8 cellular contexts compared by ENCODE assay signal in the genomic region with DNA sequence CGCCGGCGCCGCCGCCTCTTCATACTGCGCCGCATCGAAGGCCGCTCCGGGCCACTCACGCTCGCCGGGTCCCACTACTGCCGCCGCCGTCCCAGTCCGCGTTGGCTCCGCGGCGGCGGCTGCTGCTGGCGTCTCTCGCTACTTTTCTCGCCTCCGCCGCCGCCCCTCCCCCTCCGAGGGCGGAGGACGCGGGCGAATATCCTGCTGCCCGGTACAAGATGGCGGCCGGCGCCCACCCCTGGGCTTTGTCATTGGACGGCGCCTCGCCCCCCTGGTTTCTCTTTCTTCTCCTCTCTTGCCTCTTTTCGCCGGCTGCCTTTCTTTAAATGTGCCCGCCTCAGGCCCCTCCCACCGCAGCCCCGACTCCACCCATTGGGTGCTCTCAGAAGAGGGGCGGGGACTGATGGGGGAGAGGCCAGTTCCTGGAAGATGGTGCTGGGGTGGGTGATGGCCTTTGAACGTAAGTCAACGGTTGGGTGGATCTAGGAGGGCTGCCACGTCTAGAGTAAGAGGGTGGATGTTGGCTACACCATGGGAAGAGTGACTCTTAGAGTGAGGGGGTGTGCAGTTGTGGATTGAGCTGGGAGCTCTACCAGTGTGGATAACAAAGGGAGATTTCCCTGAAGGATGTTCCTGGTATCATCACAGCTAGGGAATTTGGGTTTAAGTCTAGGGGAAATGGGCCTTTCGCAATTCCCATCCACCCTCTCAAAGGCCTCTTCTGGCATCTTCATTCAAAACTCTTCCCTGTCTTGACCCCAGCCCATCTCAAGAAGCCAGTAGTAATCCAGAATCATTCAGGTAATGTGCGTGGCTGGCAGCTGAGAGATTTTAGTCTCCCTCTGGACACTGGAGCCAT. TPM values are rescaled to one million over a fixed set of nuclear protein-coding genes. Genes with fewer than 3 reads are reported as not detected.
DNase-seq lines count a peak whose midpoint lies in the region; ATAC-seq and TF ChIP-seq lines count a peak whose summit lies in the region.

A gene (minus strand): TSS at position 297 of the 859 bp plus-strand sequence. CDS start 262 bp downstream, at position 35.

- H3K27ac ChIP-seq in right atrium auricular region, result peak within 1 kb of the TSS; percentile 92 to 96
- H3K27ac ChIP-seq in vagina, result peak within 1 kb of the TSS; percentile 98

- H3K4me3 ChIP-seq in right atrium auricular region, result peak within 1 kb of the TSS; percentile 86 to 88
- peak within 1 kb of the TSS; percentile 75 to 92 for H3K4me3 ChIP-seq in vagina

- peak; percentile 91 for DNase-seq in GM13976 (ENCODE audit: low spot score)
- peak; percentile 90 for DNase-seq in NCI-H1694 (lab: John Stamatoyannopoulos, UW)
- peak; percentile 77 to 85 (median 82) for DNase-seq in T-helper 17 cell
- peak; percentile 16 to 94 (median 80) for DNase-seq in amygdala (lab: John Stamatoyannopoulos, UW)
- DNase-seq in right atrium auricular region (ENCODE audit: low spot score), result peak; percentile 97
- DNase-seq in putamen (ENCODE audit: low spot score), result peak; percentile 89
- peak in 1 of 2 donors; percentile 98 for DNase-seq in vagina (ENCODE audit: extremely low spot score in 2 of 2)

- H3K27ac Mint-ChIP-seq in T-helper 17 cell, result peak within 1 kb of the TSS; percentile 62

- H3K36me3 ChIP-seq in right atrium auricular region, result no peaks in the 10 kb centered on the region
- H3K36me3 ChIP-seq in vagina, result no peaks in the 10 kb centered on the region

- TF ChIP-seq CTCF in GM13976 (IDR thresholded peaks at IDR 0.05; ENCODE audit: borderline replicate concordance, control extremely low read depth, extremely low read depth, insufficient read depth, missing control alignments) (no peak), right atrium auricular region (IDR thresholded peaks at IDR 0.05) (no peak), vagina (IDR thresholded peaks at IDR 0.05) (no peak)

- H3K4me3 Mint-ChIP-seq in T-helper 17 cell, result peak within 1 kb of the TSS; percentile 94

- H3K4me1 ChIP-seq in right atrium auricular region (peaks cover 0 to 25% of the 10 kb centered on the region in 2 donors), vagina (peaks cover 25% of the 10 kb centered on the region)

- no peaks in the 10 kb centered on the region for H3K27me3 Mint-ChIP-seq in T-helper 17 cell

- H3K36me3 Mint-ChIP-seq in T-helper 17 cell (ENCODE audit: low read depth), result no peaks in the 10 kb centered on the region

- intact Hi-C loops in vagina (cut with DNase I), result loop anchor here (2.0 to 10.0 kb wide), 2 partner anchors 118 to 486 kb away; no protein-coding TSS in a partner anchor

- no peaks in the 10 kb centered on the region for H3K9me3 ChIP-seq in T-helper 17 cell (ENCODE audit: control insufficient read depth, low read length, poor library complexity, severe bottlenecking)
- H3K9me3 ChIP-seq in right atrium auricular region, result no peaks in the 10 kb centered on the region
- H3K9me3 ChIP-seq in vagina, result no peaks in the 10 kb centered on the region

- H3K27me3 ChIP-seq in right atrium auricular region (no peaks in the 10 kb centered on the region), vagina (no peaks in the 10 kb centered on the region)

- H3K4me1 Mint-ChIP-seq in T-helper 17 cell, result peaks cover 15% of the 10 kb centered on the region

- ATAC-seq in HG02870 (IDR thresholded peaks at IDR 0.05; ENCODE audit: unreplicated experiment) (peak; percentile 77), T-helper 17 cell (peak; percentile 82)

- peak; percentile 72 to 84 for TF ChIP-seq POLR2A in vagina (IDR thresholded peaks at IDR 0.05)

- in situ Hi-C loops in GM13976 (cut with MboI; ENCODE audit: low sequenced_read_pairs, unreplicated experiment), result loop anchor here (5.0 kb wide), 1 partner anchor 71 kb away; no protein-coding TSS in a partner anchor

RNA-seq across cellular contexts. Expression of the gene that starts here (rescaled TPM):
- total RNA-seq in T-helper 17 cell (10 to 100 TPM; 14.9 to 20.7 TPM), right atrium auricular region (10 to 100 TPM; 17.5 to 20.9 TPM), vagina (52.5 TPM)
